Comparison of ENCODE assay signal across 8 cellular contexts in genomic region chrX:56812515-56813105, GRCh38.
DNase-seq lines count a peak whose midpoint lies in the region; ATAC-seq and TF ChIP-seq lines count a peak whose summit lies in the region.

No MANE protein-coding gene starts in this region.

- peak overlapping the region; percentile 53 for H3K27ac ChIP-seq in CD8-positive, alpha-beta memory T cell (ENCODE audit: low read depth, low read length)

- CTCF ChIA-PET in CD8-positive, alpha-beta memory T cell (lab: Charles Lee), result no interaction called here

- ATAC-seq in GM19467 (IDR thresholded peaks at IDR 0.05; ENCODE audit: unreplicated experiment) (peak; percentile 95), HG03520 (IDR thresholded peaks at IDR 0.05; ENCODE audit: unreplicated experiment) (peak; percentile 91)
- peak; percentile 90 for ATAC-seq in activated naive CD8-positive, alpha-beta T cell treated with anti-CD3 and anti-CD28 coated beads, Interleukin-2, amount 10 ng/mL, durations not matched to agents 7 days and 5 days (ENCODE audit: low read depth)

- DNase-seq in CD8-positive, alpha-beta memory T cell, result peak in 3 of 5 donors; percentile 52 to 66 (median 65)
- no peak for DNase-seq in activated naive CD8-positive, alpha-beta T cell treated with anti-CD3 and anti-CD28 coated beads, Interleukin-2, amount 10 ng/mL, durations not matched to agents 7 days and 5 days
- DNase-seq in neural crest cell (ENCODE audit: low read depth, low spot score), result no peak
- no peak for DNase-seq in cortex of kidney (lab: John Stamatoyannopoulos, UW)
- no peak for DNase-seq in NCI-H146 treated with DMSO at 0.1 percent for 48 hours (lab: John Stamatoyannopoulos, UW; ENCODE audit: unreplicated experiment)
- no peak for DNase-seq in activated gamma-delta T cell treated with Interleukin-2 at 50 U/mL for 16 hours

- no peaks in the 10 kb centered on the region for H3K27me3 Mint-ChIP-seq in CD8-positive, alpha-beta memory T cell
- no peaks in the 10 kb centered on the region for H3K27me3 Mint-ChIP-seq in activated naive CD8-positive, alpha-beta T cell treated with anti-CD3 and anti-CD28 coated beads, Interleukin-2, amount 10 ng/mL, durations not matched to agents 7 days and 5 days
- no peaks in the 10 kb centered on the region for H3K27me3 Mint-ChIP-seq in neural crest cell (ENCODE audit: low read depth)

- peak overlapping the region; percentile 22 to 82 (median 78) for H3K4me3 Mint-ChIP-seq in CD8-positive, alpha-beta memory T cell
- H3K4me3 Mint-ChIP-seq in activated naive CD8-positive, alpha-beta T cell treated with anti-CD3 and anti-CD28 coated beads, Interleukin-2, amount 10 ng/mL, durations not matched to agents 7 days and 5 days, result peak overlapping the region; percentile 85
- H3K4me3 Mint-ChIP-seq in neural crest cell, result no peak overlapping the region

- H3K9me3 Mint-ChIP-seq in CD8-positive, alpha-beta memory T cell, result no peaks in the 10 kb centered on the region
- H3K9me3 Mint-ChIP-seq in activated naive CD8-positive, alpha-beta T cell treated with anti-CD3 and anti-CD28 coated beads, Interleukin-2, amount 10 ng/mL, durations not matched to agents 7 days and 5 days, result no peaks in the 10 kb centered on the region
- peaks cover 15% of the 10 kb centered on the region for H3K9me3 Mint-ChIP-seq in neural crest cell

- H3K4me1 ChIP-seq in CD8-positive, alpha-beta memory T cell (ENCODE audit: insufficient read depth, low read length), result peaks cover 15% of the 10 kb centered on the region

- peak overlapping the region; percentile 86 to 99 (median 94) for H3K27ac Mint-ChIP-seq in CD8-positive, alpha-beta memory T cell
- peak overlapping the region; percentile 100 for H3K27ac Mint-ChIP-seq in activated naive CD8-positive, alpha-beta T cell treated with anti-CD3 and anti-CD28 coated beads, Interleukin-2, amount 10 ng/mL, durations not matched to agents 7 days and 5 days
- peak overlapping the region; percentile 90 for H3K27ac Mint-ChIP-seq in neural crest cell (ENCODE audit: unreplicated experiment)

- no peaks in the 10 kb centered on the region for H3K36me3 ChIP-seq in CD8-positive, alpha-beta memory T cell (ENCODE audit: insufficient read depth, low read length)

- H3K9me3 ChIP-seq in CD8-positive, alpha-beta memory T cell (ENCODE audit: low read length), result no peaks in the 10 kb centered on the region

- no peak for TF ChIP-seq CTCF in neural crest cell (conservative IDR thresholded peaks at IDR 0.05)

- POLR2A ChIA-PET in CD8-positive, alpha-beta memory T cell (lab: Charles Lee), result no interaction called here
- POLR2A ChIA-PET in activated naive CD8-positive, alpha-beta T cell treated with anti-CD3 and anti-CD28 coated beads, Interleukin-2, amount 10 ng/mL, durations not matched to agents 7 days and 5 days (lab: Charles Lee), result no interaction called here

- H3K4me3 ChIP-seq in CD8-positive, alpha-beta memory T cell (ENCODE audit: low read length), result peak overlapping the region; percentile 49

- H3K27me3 ChIP-seq in CD8-positive, alpha-beta memory T cell (ENCODE audit: insufficient read depth, low read length, poor library complexity, severe bottlenecking), result no peaks in the 10 kb centered on the region

- H3K36me3 Mint-ChIP-seq in CD8-positive, alpha-beta memory T cell, result peaks cover 3% of the 10 kb centered on the region in 3 donors
- H3K36me3 Mint-ChIP-seq in activated naive CD8-positive, alpha-beta T cell treated with anti-CD3 and anti-CD28 coated beads, Interleukin-2, amount 10 ng/mL, durations not matched to agents 7 days and 5 days, result peaks cover 13% of the 10 kb centered on the region
- H3K36me3 Mint-ChIP-seq in neural crest cell (ENCODE audit: low read depth), result peaks cover 22% of the 10 kb centered on the region

- peaks cover 28 to 64% (median 34%) of the 10 kb centered on the region in 3 donors for H3K4me1 Mint-ChIP-seq in CD8-positive, alpha-beta memory T cell
- peaks cover 30% of the 10 kb centered on the region for H3K4me1 Mint-ChIP-seq in activated naive CD8-positive, alpha-beta T cell treated with anti-CD3 and anti-CD28 coated beads, Interleukin-2, amount 10 ng/mL, durations not matched to agents 7 days and 5 days
- peaks cover 7% of the 10 kb centered on the region for H3K4me1 Mint-ChIP-seq in neural crest cell

Comparison
In these comparisons a context has a peak if more than half of its experiments do, and no peak if none do; other contexts are left out.
1. DNase-seq: peak in CD8-positive, alpha-beta memory T cell (3 of 5); none in activated naive CD8-positive, alpha-beta T cell treated with anti-CD3 and anti-CD28 coated beads, Interleukin-2, amount 10 ng/mL, durations not matched to agents 7 days and 5 days (single experiment), neural crest cell (single experiment), cortex of kidney (single experiment), NCI-H146 treated with DMSO at 0.1 percent for 48 hours (single experiment) and activated gamma-delta T cell treated with Interleukin-2 at 50 U/mL for 16 hours (single experiment).
2. Peak in every context shown above with its lines, with median percentiles within 50 percentile points of each other: H3K27ac Mint-ChIP-seq and ATAC-seq.